In the genomic region with DNA sequence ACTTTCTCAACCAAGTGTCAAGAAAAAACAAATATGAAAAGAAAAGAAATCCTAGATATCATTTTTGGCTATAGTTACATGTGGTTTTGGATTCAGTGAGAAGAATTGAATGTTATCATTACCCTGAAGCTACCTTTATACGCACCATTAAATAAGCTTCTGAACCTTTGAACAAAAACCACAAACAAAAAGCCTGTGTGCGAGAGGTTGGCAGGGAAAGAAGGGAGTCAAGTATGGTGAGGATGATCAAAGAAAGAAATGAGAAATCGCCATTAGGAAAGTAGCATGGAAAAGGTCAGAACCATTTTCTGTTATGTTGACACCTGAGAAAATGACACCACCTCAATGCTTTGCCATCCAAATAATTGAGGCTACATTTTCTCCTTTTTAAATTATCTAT, we compare ENCODE assay signal across 1 cellular context.
TF ChIP-seq lines count a peak whose summit lies in the region.

No MANE protein-coding gene starts in this region.

TF ChIP-seq in GM12878, 131 proteins besides CTCF, POLR2A, EP300 and RAD21 (continued from another document):
- TF ChIP-seq RUNX3 (IDR thresholded peaks at IDR 0.05; ENCODE audit: low read length) = peak; percentile 20; the same call in 1 of the 2 replicates
- TF ChIP-seq, protein P1, sequence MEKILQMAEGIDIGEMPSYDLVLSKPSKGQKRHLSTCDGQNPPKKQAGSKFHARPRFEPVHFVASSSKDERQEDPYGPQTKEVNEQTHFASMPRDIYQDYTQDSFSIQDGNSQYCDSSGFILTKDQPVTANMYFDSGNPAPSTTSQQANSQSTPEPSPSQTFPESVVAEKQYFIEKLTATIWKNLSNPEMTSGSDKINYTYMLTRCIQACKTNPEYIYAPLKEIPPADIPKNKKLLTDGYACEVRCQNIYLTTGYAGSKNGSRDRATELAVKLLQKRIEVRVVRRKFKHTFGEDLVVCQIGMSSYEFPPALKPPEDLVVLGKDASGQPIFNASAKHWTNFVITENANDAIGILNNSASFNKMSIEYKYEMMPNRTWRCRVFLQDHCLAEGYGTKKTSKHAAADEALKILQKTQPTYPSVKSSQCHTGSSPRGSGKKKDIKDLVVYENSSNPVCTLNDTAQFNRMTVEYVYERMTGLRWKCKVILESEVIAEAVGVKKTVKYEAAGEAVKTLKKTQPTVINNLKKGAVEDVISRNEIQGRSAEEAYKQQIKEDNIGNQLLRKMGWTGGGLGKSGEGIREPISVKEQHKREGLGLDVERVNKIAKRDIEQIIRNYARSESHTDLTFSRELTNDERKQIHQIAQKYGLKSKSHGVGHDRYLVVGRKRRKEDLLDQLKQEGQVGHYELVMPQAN (conservative IDR thresholded peaks at IDR 0.05) = no peak
